ENCODE assay signal across 14 cellular contexts in genomic region chr20:59837623-59838394, GRCh38.
DNase-seq lines count a peak whose midpoint lies in the region; ATAC-seq and TF ChIP-seq lines count a peak whose summit lies in the region.
"Had no signal": no experiment of that assay in that cellular context is flagged by ENCODE, and none has a peak within 500 bp of the region (broad histone marks: within the 10 kb centered on the region; RNA-seq: fewer than 3 reads in every experiment).

No MANE protein-coding gene starts in this region.

- intact Hi-C loops in left lung (cut with DNase I): no loop called here
- intact Hi-C loops in activated CD4-positive, alpha-beta memory T cell treated with anti-CD3 and anti-CD28 coated beads for 36 hours (cut with micrococcal nuclease): no loop called here

- no peaks in the 10 kb centered on the region for H3K36me3 ChIP-seq in left lung

- no peak overlapping the region for H3K4me3 ChIP-seq in left lung
- H3K4me3 ChIP-seq: body of pancreas had no signal

- POLR2A ChIA-PET in activated CD4-positive, alpha-beta memory T cell treated with anti-CD3 and anti-CD28 coated beads for 36 hours (lab: Charles Lee): no interaction called here

- no peaks in the 10 kb centered on the region for H3K4me1 Mint-ChIP-seq in activated CD4-positive, alpha-beta memory T cell treated with anti-CD3 and anti-CD28 coated beads for 36 hours (ENCODE audit: low read depth)

- H3K9me3 Mint-ChIP-seq in activated CD4-positive, alpha-beta memory T cell treated with anti-CD3 and anti-CD28 coated beads for 36 hours: no peaks in the 10 kb centered on the region

- H3K27ac ChIP-seq in left lung (no peak overlapping the region), caudate nucleus (ENCODE audit: low read depth, low read length) (no peak overlapping the region)
- H3K27ac ChIP-seq: body of pancreas had no signal

- no peak overlapping the region for H3K27ac Mint-ChIP-seq in activated CD4-positive, alpha-beta memory T cell treated with anti-CD3 and anti-CD28 coated beads for 36 hours

- CTCF ChIA-PET in activated CD4-positive, alpha-beta memory T cell treated with anti-CD3 and anti-CD28 coated beads for 36 hours (lab: Charles Lee): interaction anchor here (1.2 to 2.8 kb wide), 3 partner anchors 12 to 14 kb away, joined by 3 to 9 read pairs (median 3); no protein-coding TSS in a partner anchor

- ATAC-seq in GM19023 (IDR thresholded peaks at IDR 0.05; ENCODE audit: unreplicated experiment): peak; percentile 63
- peak; percentile 87 for ATAC-seq in GM21717 (IDR thresholded peaks at IDR 0.05; ENCODE audit: unreplicated experiment)
- peak; percentile 88 for ATAC-seq in HG03342 (IDR thresholded peaks at IDR 0.05; ENCODE audit: unreplicated experiment)
- peak; percentile 13 for ATAC-seq in left lung
- ATAC-seq: body of pancreas had no signal

- peaks cover 0 to 23% of the 10 kb centered on the region in 2 donors for H3K27me3 ChIP-seq in left lung
- H3K27me3 ChIP-seq: body of pancreas had no signal

- DNase-seq in left lung (no peak), caudate nucleus (lab: John Stamatoyannopoulos, UW) (no peak), NCI-H2196 treated with DMSO at 0.1 percent for 48 hours (lab: John Stamatoyannopoulos, UW; ENCODE audit: unreplicated experiment) (no peak), NCI-H345 treated with DMSO at 0.1 percent for 48 hours (lab: John Stamatoyannopoulos, UW; ENCODE audit: unreplicated experiment) (no peak)
- DNase-seq in activated CD4-positive, alpha-beta memory T cell treated with anti-CD3 and anti-CD28 coated beads for 36 hours: no peak
- DNase-seq: activated CD4-positive, CD25-positive, alpha-beta regulatory T cell; activated T-cell treated with anti-CD3 and anti-CD28 coated beads, Interleukin-2, amount 50 U/mL, for 48 hours; body of pancreas; islet precursor cell; nucleus accumbens; stimulated activated CD4-positive, alpha-beta T cell treated with anti-CD3 and anti-CD28 coated beads, Interleukin-15, amount 100 ng/mL, for 24 hours had no signal

- H3K36me3 Mint-ChIP-seq in activated CD4-positive, alpha-beta memory T cell treated with anti-CD3 and anti-CD28 coated beads for 36 hours: no peaks in the 10 kb centered on the region

- no peaks in the 10 kb centered on the region for H3K9me3 ChIP-seq in left lung
- H3K9me3 ChIP-seq: body of pancreas had no signal

- peaks cover 19% of the 10 kb centered on the region for H3K27me3 Mint-ChIP-seq in activated CD4-positive, alpha-beta memory T cell treated with anti-CD3 and anti-CD28 coated beads for 36 hours

- no peak overlapping the region for H3K4me3 Mint-ChIP-seq in activated CD4-positive, alpha-beta memory T cell treated with anti-CD3 and anti-CD28 coated beads for 36 hours

- no peak for TF ChIP-seq CTCF in left lung (IDR thresholded peaks at IDR 0.05)

- H3K4me1 ChIP-seq in left lung: peaks cover 0 to 12% of the 10 kb centered on the region in 2 donors
- H3K4me1 ChIP-seq: body of pancreas had no signal

Comparison
In these comparisons a context has a peak if more than half of its experiments do, and no peak if none do; other contexts are left out.
1. ATAC-seq: peak in every context shown above with its lines; median percentile 88 in HG03342; 87 in GM21717; 63 in GM19023; 13 in left lung.